In genomic region chr14:71050227-71050823, GRCh38 we compare ENCODE assay signal across 10 cellular contexts.
DNase-seq lines count a peak whose midpoint lies in the region; ATAC-seq, FAIRE-seq and TF ChIP-seq lines count a peak whose summit lies in the region.
"Had no signal": no experiment of that assay in that cellular context is flagged by ENCODE, and none has a peak within 500 bp of the region (broad histone marks: within the 10 kb centered on the region; RNA-seq: fewer than 3 reads in every experiment).

No MANE protein-coding gene starts in this region.

- POLR2A ChIA-PET in CD8-positive, alpha-beta T cell (lab: Charles Lee) = no interaction called here

- H3K4ac ChIP-seq in mesendoderm (ENCODE audit: low read depth, low read length) = no peak overlapping the region

- no peak overlapping the region for H3K18ac ChIP-seq in mesendoderm (ENCODE audit: low read length)

- no peak overlapping the region for H3K23ac ChIP-seq in mesendoderm (ENCODE audit: low read length)

- H3K27me3 ChIP-seq in CD8-positive, alpha-beta T cell (ENCODE audit: insufficient read depth, low read length) = no peaks in the 10 kb centered on the region
- H3K27me3 ChIP-seq in mesendoderm (ENCODE audit: insufficient read depth, low read length, poor library complexity) = no peaks in the 10 kb centered on the region

- FAIRE-seq in HTR-8/SVneo (lab: Jason Lieb, UNC) = peak; percentile 16

- no peak overlapping the region for H2BK5ac ChIP-seq in mesendoderm (ENCODE audit: low read length)

- peak; percentile 57 for ATAC-seq in CD8-positive, alpha-beta T cell
- no peak for ATAC-seq in HG03196 (IDR thresholded peaks at IDR 0.05; ENCODE audit: unreplicated experiment)

- no peak overlapping the region for H3K9ac ChIP-seq in mesendoderm (ENCODE audit: low read length)

- no peak overlapping the region for H3K27ac Mint-ChIP-seq in CD8-positive, alpha-beta T cell

- no peak overlapping the region for H3K4me2 ChIP-seq in mesendoderm (ENCODE audit: low read length)

- H4K8ac ChIP-seq in mesendoderm (ENCODE audit: low read depth, low read length) = no peak overlapping the region

- no peaks in the 10 kb centered on the region for H3K79me1 ChIP-seq in mesendoderm (ENCODE audit: low read length)

- intact Hi-C loops in CD8-positive, alpha-beta T cell (cut with DNase I, micrococcal nuclease) = no loop called here
- intact Hi-C loops in posterior cingulate gyrus (cut with DNase I) = no loop called here

- DNase-seq in CD8-positive, alpha-beta T cell = no peak
- DNase-seq in HTR-8/SVneo (ENCODE audit: insufficient read length, low spot score) (peak; percentile 44), astrocyte of the spinal cord (ENCODE audit: low read depth, low spot score) (peak; percentile 29), mesendoderm (peak; percentile 15), posterior cingulate gyrus (no peak), cortex of kidney (lab: John Stamatoyannopoulos, UW) (no peak), T1000 (lab: John Stamatoyannopoulos, UW) (no peak)
- DNase-seq: activated CD4-positive, alpha-beta T cell treated with anti-CD3 and anti-CD28 coated beads, Interleukin-2, amount 50 U/mL, for 1 hour; cerebellar nuclear complex had no signal

- H3K36me3 ChIP-seq in CD8-positive, alpha-beta T cell (ENCODE audit: insufficient read depth, low read length) = peaks cover 33% of the 10 kb centered on the region
- no peaks in the 10 kb centered on the region for H3K36me3 ChIP-seq in mesendoderm (ENCODE audit: control insufficient read depth, insufficient read depth, low read length)

- no peak overlapping the region for H3K4me3 Mint-ChIP-seq in CD8-positive, alpha-beta T cell

- no peaks in the 10 kb centered on the region for H3K9me3 Mint-ChIP-seq in CD8-positive, alpha-beta T cell

- no peaks in the 10 kb centered on the region for H3K9me3 ChIP-seq in CD8-positive, alpha-beta T cell (ENCODE audit: low read length)

- no peak overlapping the region for H2AK5ac ChIP-seq in mesendoderm (ENCODE audit: low read length)

- no peak overlapping the region for H3K56ac ChIP-seq in mesendoderm (ENCODE audit: low read length)

- H3K27ac ChIP-seq in CD8-positive, alpha-beta T cell (ENCODE audit: low read depth, low read length) = no peak overlapping the region
- H3K27ac ChIP-seq in mesendoderm (ENCODE audit: low read depth, low read length) = no peak overlapping the region

- peak; percentile 52 for TF ChIP-seq CTCF in CD8-positive, alpha-beta T cell (IDR thresholded peaks at IDR 0.05)
- TF ChIP-seq CTCF in astrocyte of the spinal cord (IDR thresholded peaks at IDR 0.05; ENCODE audit: low read depth, low read length) = peak; percentile 49

- in situ Hi-C loops in astrocyte of the spinal cord (cut with HindIII; ENCODE audit: low sequenced_read_pairs) = no loop called here

- no peak overlapping the region for H3K4me3 ChIP-seq in CD8-positive, alpha-beta T cell (ENCODE audit: low read depth, low read length)
- H3K4me3 ChIP-seq in astrocyte of the spinal cord (ENCODE audit: low read depth, low read length) (no peak overlapping the region), mesendoderm (ENCODE audit: low read length) (no peak overlapping the region)

- no peak overlapping the region for H2BK15ac ChIP-seq in mesendoderm (replicated peaks; ENCODE audit: low read depth)

- no peaks in the 10 kb centered on the region for H3K79me2 ChIP-seq in mesendoderm (ENCODE audit: control insufficient read depth, insufficient read depth, low read length)

- H3K4me1 ChIP-seq in CD8-positive, alpha-beta T cell (ENCODE audit: insufficient read depth, low read length) = no peaks in the 10 kb centered on the region
- H3K4me1 ChIP-seq in mesendoderm (ENCODE audit: control insufficient read depth, low read depth, low read length) = no peaks in the 10 kb centered on the region

- no peak overlapping the region for H2BK120ac ChIP-seq in mesendoderm (ENCODE audit: low read depth, low read length)

- peaks cover 10% of the 10 kb centered on the region for H3K4me1 Mint-ChIP-seq in CD8-positive, alpha-beta T cell (ENCODE audit: low read depth)

- CTCF ChIA-PET in CD8-positive, alpha-beta T cell (lab: Charles Lee) = interaction anchor here (0.6 to 1.8 kb wide), 4 partner anchors 10 to 557 kb away, joined by 3 to 6 read pairs (median 3); no protein-coding TSS in a partner anchor

- WGBS in mesendoderm (ENCODE audit: extremely low coverage, insufficient coverage, low lambda C conversion rate) = no CpG with 5 or more reads among the region's 2 CpGs

- no peaks in the 10 kb centered on the region for H3K27me3 Mint-ChIP-seq in CD8-positive, alpha-beta T cell (ENCODE audit: low read depth)

- no peak overlapping the region for H4K5ac ChIP-seq in mesendoderm (ENCODE audit: low read length)

- peaks cover 62% of the 10 kb centered on the region for H3K36me3 Mint-ChIP-seq in CD8-positive, alpha-beta T cell

Comparison
In these comparisons a context has a peak if more than half of its experiments do, and no peak if none do; other contexts are left out.
1. DNase-seq: peak in HTR-8/SVneo (single experiment), astrocyte of the spinal cord (single experiment) and mesendoderm (single experiment); none in CD8-positive, alpha-beta T cell (0 of 7), posterior cingulate gyrus (0 of 10), cortex of kidney (single experiment) and T1000 (single experiment).